ENCODE assay signal across 17 cellular contexts in the genomic region with DNA sequence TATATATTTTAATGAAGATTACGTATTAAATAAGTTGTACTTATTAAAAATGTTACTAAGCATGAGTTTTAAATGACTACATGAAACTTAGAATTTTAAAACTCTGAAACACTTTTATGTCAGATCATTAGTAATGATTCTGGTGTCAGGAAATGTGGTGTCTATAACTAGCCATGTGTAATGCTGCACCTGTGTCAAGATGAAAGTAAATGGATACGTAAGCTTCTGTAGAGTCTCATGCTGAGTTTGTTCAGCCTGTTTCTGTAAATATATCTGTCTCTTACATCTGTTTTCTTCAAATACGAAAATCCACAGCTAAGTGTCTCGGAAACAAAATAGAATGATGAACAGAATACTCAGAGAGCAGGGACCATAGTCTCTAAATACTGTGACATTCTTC.
DNase-seq lines count a peak whose midpoint lies in the region; ATAC-seq and TF ChIP-seq lines count a peak whose summit lies in the region.
"Had no signal": no experiment of that assay in that cellular context is flagged by ENCODE, and none has a peak within 500 bp of the region (broad histone marks: within the 10 kb centered on the region; RNA-seq: fewer than 3 reads in every experiment).

No MANE protein-coding gene starts in this region.

- DNase-seq in NCI-H2081 (lab: John Stamatoyannopoulos, UW) (peak; percentile 40 to 74), NCI-H2081 treated with DMSO at 0.1 percent for 48 hours (lab: John Stamatoyannopoulos, UW) (no peak), NCI-H510A (lab: John Stamatoyannopoulos, UW) (peak; percentile 6), NCI-H446 treated with DMSO at 0.1 percent for 48 hours (lab: John Stamatoyannopoulos, UW) (no peak), GM20000 (ENCODE audit: low spot score) (no peak)
- DNase-seq: CD8-positive, alpha-beta memory T cell; GM23248; IMR-90; NCI-H1436; NCI-H2029 treated with DMSO at 0.1 percent for 48 hours; NCI-H524; T-helper 17 cell had no signal

- peak overlapping the region; percentile 11 for H3K4me3 ChIP-seq in endocrine pancreas (ENCODE audit: control insufficient read depth, insufficient read depth, low read length)
- H3K4me3 ChIP-seq: GM23248 had no signal

- H3K9ac ChIP-seq in endocrine pancreas (ENCODE audit: control insufficient read depth, insufficient read depth, low read length) = no peak overlapping the region
- H3K9ac ChIP-seq: GM23248 had no signal

- no peak for TF ChIP-seq CTCF in GM20000 (IDR thresholded peaks at IDR 0.05; ENCODE audit: extremely low read depth, missing control alignments)

- no peaks in the 10 kb centered on the region for H3K27me3 ChIP-seq in endocrine pancreas (ENCODE audit: control insufficient read depth, insufficient read depth, low read length)

- H3K4me1 ChIP-seq in endocrine pancreas (ENCODE audit: control insufficient read depth, insufficient read depth, low read length) = peaks cover 9% of the 10 kb centered on the region

- no peaks in the 10 kb centered on the region for H3K36me3 ChIP-seq in endocrine pancreas (ENCODE audit: control insufficient read depth, insufficient read depth, low read length)

- peak; percentile 70 for ATAC-seq in HG03432 (IDR thresholded peaks at IDR 0.05; ENCODE audit: unreplicated experiment)
- no peak for ATAC-seq in HG02642 (IDR thresholded peaks at IDR 0.05; ENCODE audit: poor library complexity, unreplicated experiment)
- ATAC-seq: Panc1, Right ventricle myocardium inferior, T-helper 17 cell had no signal

- no peaks in the 10 kb centered on the region for H3K9me3 ChIP-seq in endocrine pancreas (ENCODE audit: control insufficient read depth, low read length)

Comparison
In these comparisons a context has a peak if more than half of its experiments do, and no peak if none do; other contexts are left out.
1. DNase-seq: peak in NCI-H2081 (2 of 2) and NCI-H510A (single experiment); none in NCI-H2081 treated with DMSO at 0.1 percent for 48 hours (single experiment), NCI-H446 treated with DMSO at 0.1 percent for 48 hours (single experiment) and GM20000 (single experiment).